22 cellular contexts compared by ENCODE assay signal in the genomic region with DNA sequence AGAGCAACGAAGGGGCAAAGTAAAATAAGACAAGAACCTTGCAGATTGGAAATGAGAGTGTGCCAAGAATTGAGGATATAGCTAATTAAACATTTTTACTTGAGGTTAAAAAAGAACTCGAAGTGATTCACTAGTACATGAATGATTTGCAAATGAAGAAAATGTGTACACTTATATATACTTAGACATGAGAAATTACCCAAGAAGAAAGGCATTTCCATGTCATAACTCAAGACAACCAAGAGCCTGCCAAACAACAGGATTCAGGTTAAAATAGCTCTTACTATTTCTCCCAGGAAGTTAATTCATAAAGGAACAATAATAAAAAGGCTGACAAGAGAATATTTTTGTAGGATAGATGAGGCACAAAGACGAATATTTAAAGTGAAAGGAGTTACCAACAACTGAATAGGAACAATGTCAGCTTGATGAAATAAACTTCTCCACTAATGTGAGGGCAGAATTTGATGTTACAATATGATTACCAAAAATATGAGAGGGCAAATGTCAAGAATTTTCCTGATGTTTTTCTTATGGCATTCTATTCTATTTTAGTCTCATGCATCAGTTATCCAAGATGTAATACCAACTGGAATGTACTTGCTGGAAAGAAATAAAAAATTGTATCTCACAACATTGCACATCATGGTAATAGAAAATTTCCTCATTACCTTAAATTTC. TPM values are rescaled to one million over a fixed set of nuclear protein-coding genes. Genes with fewer than 3 reads are reported as not detected.
DNase-seq lines count a peak whose midpoint lies in the region; ATAC-seq and TF ChIP-seq lines count a peak whose summit lies in the region.
"Had no signal": no experiment of that assay in that cellular context is flagged by ENCODE, and none has a peak within 500 bp of the region (broad histone marks: within the 10 kb centered on the region; RNA-seq: fewer than 3 reads in every experiment).

No MANE protein-coding gene starts in this region.

- H3K4me1 Mint-ChIP-seq in mesothelial cell of epicardium = peaks cover 19% of the 10 kb centered on the region
- H3K4me1 Mint-ChIP-seq: activated B cell treated with CpG ODN at 0.5 μM for 24 hours; naive thymus-derived CD8-positive, alpha-beta T cell; T-helper 17 cell had no signal

- CTCF ChIA-PET in IMR-90 (lab: Yijun Ruan, JAX) = no interaction called here

- H3K27me3 ChIP-seq in ACC112 (ENCODE audit: insufficient read depth, low read length) (no peaks in the 10 kb centered on the region), IMR-90 (ENCODE audit: control insufficient read depth, insufficient read depth, low read length) (no peaks in the 10 kb centered on the region), Karpas-422 (ENCODE audit: low read length) (no peaks in the 10 kb centered on the region)

- H2AFZ ChIP-seq in ACC112 (ENCODE audit: low read length, unreplicated experiment) (peak overlapping the region; percentile 54), IMR-90 (replicated peaks; ENCODE audit: low read length, poor library complexity) (no peak overlapping the region), Karpas-422 (ENCODE audit: low read length) (no peak overlapping the region)

- H3K9me3 Mint-ChIP-seq in mesothelial cell of epicardium = peaks cover 16% of the 10 kb centered on the region

- no peak overlapping the region for H3K23ac ChIP-seq in IMR-90 (ENCODE audit: low read depth, low read length)

- no CpG with 5 or more reads among the region's 3 CpGs for WGBS in IMR-90 (ENCODE audit: extremely low coverage in 2 of 2, insufficient read length in 1 of 2), 2 experiments

- peak overlapping the region in 1 of 2 experiments; percentile 26; a peak in 1 of 4 replicates for H4K8ac ChIP-seq in IMR-90 (ENCODE audit: low read depth in 2 of 2, low read length in 2 of 2)

- H4K5ac ChIP-seq in IMR-90 (ENCODE audit: low read depth, low read length) = no peak overlapping the region

- TF ChIP-seq POLR2A in IMR-90 (IDR thresholded peaks at IDR 0.05; ENCODE audit: low read depth, low read length) = no peak

- H3K27ac ChIP-seq in ACC112 (ENCODE audit: low read depth, low read length) (peak overlapping the region; percentile 47), IMR-90 (ENCODE audit: insufficient read depth, low read length) (no peak overlapping the region), Karpas-422 (ENCODE audit: low read length) (no peak overlapping the region)
- H3K27ac ChIP-seq: foreskin keratinocyte, lower lobe of right lung had no signal

- H3K27ac Mint-ChIP-seq in mesothelial cell of epicardium = peak overlapping the region; percentile 10
- H3K27ac Mint-ChIP-seq: activated B cell treated with CpG ODN at 0.5 μM for 24 hours; naive thymus-derived CD8-positive, alpha-beta T cell; T-helper 17 cell had no signal

- no peaks in the 10 kb centered on the region for H3K36me3 Mint-ChIP-seq in mesothelial cell of epicardium
- H3K36me3 Mint-ChIP-seq: naive thymus-derived CD8-positive, alpha-beta T cell had no signal

- no peak overlapping the region for H3K9ac ChIP-seq in IMR-90 (ENCODE audit: low read depth, low read length)
- no peak overlapping the region for H3K9ac ChIP-seq in Karpas-422 (ENCODE audit: low read length)

- no peaks in the 10 kb centered on the region for H3K79me1 ChIP-seq in IMR-90 (ENCODE audit: low read depth in 1 of 2, low read length in 2 of 2)

- peak overlapping the region; percentile 88 for H2BK5ac ChIP-seq in IMR-90 (ENCODE audit: low read depth, low read length, poor library complexity, severe bottlenecking)

- H3K4me2 ChIP-seq in IMR-90 (ENCODE audit: low read depth, low read length) (peak overlapping the region; percentile 86), Karpas-422 (ENCODE audit: low read depth, low read length, poor library complexity, severe bottlenecking) (no peak overlapping the region)

- no TSS peak for BruUV-seq in IMR-90 (replicated peaks; lab: Mats Ljungman, UMichigan)

- peaks cover 5% of the 10 kb centered on the region; the same call in 1 of the 2 replicates for H3K9me1 ChIP-seq in IMR-90 (ENCODE audit: insufficient read depth, low read length)

- no peak overlapping the region for H3K4ac ChIP-seq in IMR-90 (ENCODE audit: low read depth, low read length)

- POLR2A ChIA-PET in IMR-90 (lab: Charles Lee; ENCODE audit: unreplicated experiment) = no interaction called here

- H3K56ac ChIP-seq in IMR-90 (ENCODE audit: extremely low read depth, insufficient read depth, low read length) = no peak overlapping the region

- intact Hi-C loops in IMR-90 (cut with micrococcal nuclease) = loop anchor here (5.0 kb wide), 1 partner anchor 460 kb away; no protein-coding TSS in a partner anchor

- DNase-seq in IMR-90 = peak; percentile 80
- DNase-seq in dedifferentiated amniotic fluid mesenchymal stem cell (ENCODE audit: extremely low spot score) = peak; percentile 87
- DNase-seq in mesothelial cell of epicardium (ENCODE audit: low spot score in 2 of 2, unreplicated experiment in 2 of 2) = no peak
- DNase-seq in activated effector memory CD4-positive, alpha-beta T cell treated with anti-CD3 and anti-CD28 coated beads, Interleukin-2, amount 50 U/mL, for 16 hours = no peak
- DNase-seq in Karpas-422 = no peak
- DNase-seq in SIG-M5 (lab: John Stamatoyannopoulos, UW) = no peak
- DNase-seq: activated B cell treated with CpG ODN at 0.5 μM for 24 hours; activated effector memory CD4-positive, alpha-beta T cell treated with Interleukin-2 at 50 U/mL for 16 hours; aorta; Calu3; GF-D8; lower lobe of right lung; naive thymus-derived CD8-positive, alpha-beta T cell; NCI-H1105 treated with DMSO at 0.1 percent for 48 hours; NK-92 treated with Interleukin-12 subunit alpha and Interleukin-12 subunit beta, amount 100 ng/mL, for 24 hours; retina; stimulated activated CD4-positive, alpha-beta T cell treated with anti-CD3 and anti-CD28 coated beads, Interleukin-2, amount 100 ng/mL, for 24 hours; T-helper 17 cell had no signal

- peak overlapping the region; percentile 33 for H3K4me3 ChIP-seq in ACC112 (ENCODE audit: low read depth, low read length)
- H3K4me3 ChIP-seq in IMR-90 (ENCODE audit: insufficient read depth, low read depth, low read length) = no peak overlapping the region
- H3K4me3 ChIP-seq in Karpas-422 (ENCODE audit: low read length) = no peak overlapping the region
- H3K4me3 ChIP-seq: K562, lower lobe of right lung had no signal

- H3K4me1 ChIP-seq in ACC112 (ENCODE audit: control insufficient read depth, insufficient read depth, low read length, unreplicated experiment) (peaks cover 18% of the 10 kb centered on the region), IMR-90 (ENCODE audit: control insufficient read depth, insufficient read depth, low read length) (peaks cover 7% of the 10 kb centered on the region), Karpas-422 (ENCODE audit: low read length) (no peaks in the 10 kb centered on the region)
- H3K4me1 ChIP-seq: foreskin keratinocyte had no signal

- no peak overlapping the region for H2BK20ac ChIP-seq in IMR-90 (ENCODE audit: low read depth, low read length)

- no peak overlapping the region for H3K4me3 Mint-ChIP-seq in mesothelial cell of epicardium
- H3K4me3 Mint-ChIP-seq: activated B cell treated with CpG ODN at 0.5 μM for 24 hours; naive thymus-derived CD8-positive, alpha-beta T cell; T-helper 17 cell had no signal

- H2AK5ac ChIP-seq in IMR-90 (ENCODE audit: low read depth, low read length) = no peak overlapping the region

- TF ChIP-seq RAD21 in IMR-90 (IDR thresholded peaks at IDR 0.05; ENCODE audit: low read length) = no peak

- H3K14ac ChIP-seq in IMR-90 (replicated peaks; ENCODE audit: low read depth, low read length) = no peak overlapping the region

- in situ Hi-C loops in IMR-90 (cut with MboI; ENCODE audit: low sequenced_read_pairs) = loop anchor here (10.0 kb wide), 1 partner anchor 733 kb away; no protein-coding TSS in a partner anchor

- no peaks in the 10 kb centered on the region for H3K36me3 ChIP-seq in ACC112 (ENCODE audit: insufficient read depth, low read length)
- no peaks in the 10 kb centered on the region for H3K36me3 ChIP-seq in IMR-90 (ENCODE audit: control insufficient read depth, insufficient read depth, low read length)
- H3K36me3 ChIP-seq in Karpas-422 (ENCODE audit: insufficient read depth, low read length) = no peaks in the 10 kb centered on the region
- H3K36me3 ChIP-seq: lower lobe of right lung had no signal

- no peaks in the 10 kb centered on the region for H3K9me2 ChIP-seq in Karpas-422 (replicated peaks; ENCODE audit: insufficient read depth, low read length)

- no peak overlapping the region; the same call in 1 of the 2 replicates for H3K18ac ChIP-seq in IMR-90 (ENCODE audit: low read depth, low read length)

- no peak overlapping the region for H2BK15ac ChIP-seq in IMR-90 (ENCODE audit: low read depth, low read length)

- H3K9me3 ChIP-seq in IMR-90 (ENCODE audit: control insufficient read depth, insufficient read depth, low read length) = no peaks in the 10 kb centered on the region
- no peaks in the 10 kb centered on the region for H3K9me3 ChIP-seq in Karpas-422 (ENCODE audit: low read length)
- H3K9me3 ChIP-seq: lower lobe of right lung had no signal

- H4K20me1 ChIP-seq in IMR-90 (ENCODE audit: insufficient read depth, low read length) = no peaks in the 10 kb centered on the region
- no peaks in the 10 kb centered on the region for H4K20me1 ChIP-seq in Karpas-422 (ENCODE audit: insufficient read depth, low read depth, low read length)

- no peak for TF ChIP-seq CTCF in IMR-90 (conservative IDR thresholded peaks at IDR 0.05; ENCODE audit: low read depth, low read length)
- TF ChIP-seq CTCF in mesothelial cell of epicardium (IDR thresholded peaks at IDR 0.05; ENCODE audit: unreplicated experiment) = no peak

- no peak overlapping the region for H4K91ac ChIP-seq in IMR-90 (ENCODE audit: insufficient read depth, low read depth, low read length)

- peak overlapping the region; percentile 47; the same call in 1 of the 2 replicates for H2BK120ac ChIP-seq in IMR-90 (ENCODE audit: low read depth, low read length)

- H3K79me2 ChIP-seq in ACC112 (ENCODE audit: control insufficient read depth, insufficient read depth, low read length, unreplicated experiment) (no peaks in the 10 kb centered on the region), Karpas-422 (ENCODE audit: low read length) (no peaks in the 10 kb centered on the region)

- no peak overlapping the region for H2AK9ac ChIP-seq in IMR-90 (replicated peaks; ENCODE audit: low read depth, low read length, poor library complexity)

- peak; percentile 73 for ATAC-seq in IMR-90 (ENCODE audit: low read depth)
- no peak for ATAC-seq in GM19467 (IDR thresholded peaks at IDR 0.05; ENCODE audit: unreplicated experiment)
- ATAC-seq: foreskin keratinocyte; K562; lower lobe of right lung; naive thymus-derived CD8-positive, alpha-beta T cell; T-helper 17 cell had no signal

- peaks cover 10% of the 10 kb centered on the region for H3K27me3 Mint-ChIP-seq in mesothelial cell of epicardium (ENCODE audit: low read depth)
- H3K27me3 Mint-ChIP-seq: activated B cell treated with CpG ODN at 0.5 μM for 24 hours had no signal

- dilution Hi-C loops in IMR-90 (cut with HindIII; ENCODE audit: low sequenced_read_pairs, unreplicated experiment) = no loop called here

RNA-seq across cellular contexts. Expression of a gene that starts 18.9 kb away (rescaled TPM):
- total RNA-seq in IMR-90 (2012; rRNA removed) = 88.2 and 89.4 TPM in 2 replicates
- 23.2 and 24.6 TPM in 2 replicates for polyA plus RNA-seq in IMR-90 (2012; rRNA removed)
- polyA plus RNA-seq in IMR-90 (2012; cell fraction: cytosol; rRNA removed) = 7.5 and 12.4 TPM in 2 replicates
- 12.3 and 16.2 TPM in 2 replicates for polyA plus RNA-seq in IMR-90 (2012; cell fraction: nucleus; rRNA removed; ENCODE audit: low replicate concordance)
- total RNA-seq in mesothelial cell of epicardium = 3.3 to 4.1 TPM (median 3.8 TPM) in 3 replicates
- 0.11 and 1.2 TPM in 2 replicates for total RNA-seq in Karpas-422 (2014; rRNA removed; shearing (Covaris generic); ENCODE audit: low replicate concordance)
- total RNA-seq: activated B cell treated with CpG ODN at 0.5 μM for 24 hours, foreskin keratinocyte had no signal
- polyA plus RNA-seq: foreskin keratinocyte had no signal

Comparison
In these comparisons a context has a peak if more than half of its experiments do, and no peak if none do; other contexts are left out.
1. DNase-seq: peak in IMR-90 (single experiment) and dedifferentiated amniotic fluid mesenchymal stem cell (single experiment); none in mesothelial cell of epicardium (0 of 2), activated effector memory CD4-positive, alpha-beta T cell treated with anti-CD3 and anti-CD28 coated beads, Interleukin-2, amount 50 U/mL, for 16 hours (single experiment), Karpas-422 (single experiment) and SIG-M5 (single experiment).
2. RNA of a gene that starts 18.9 kb away (total RNA-seq): 88.2 to 89.4 TPM in IMR-90; 3.3 to 4.1 TPM in mesothelial cell of epicardium and 0.11 to 1.2 TPM in Karpas-422; every median in the first group is over 10 times any median in the second.